ENCODE assay signal across 2 cellular contexts in the genomic region with DNA sequence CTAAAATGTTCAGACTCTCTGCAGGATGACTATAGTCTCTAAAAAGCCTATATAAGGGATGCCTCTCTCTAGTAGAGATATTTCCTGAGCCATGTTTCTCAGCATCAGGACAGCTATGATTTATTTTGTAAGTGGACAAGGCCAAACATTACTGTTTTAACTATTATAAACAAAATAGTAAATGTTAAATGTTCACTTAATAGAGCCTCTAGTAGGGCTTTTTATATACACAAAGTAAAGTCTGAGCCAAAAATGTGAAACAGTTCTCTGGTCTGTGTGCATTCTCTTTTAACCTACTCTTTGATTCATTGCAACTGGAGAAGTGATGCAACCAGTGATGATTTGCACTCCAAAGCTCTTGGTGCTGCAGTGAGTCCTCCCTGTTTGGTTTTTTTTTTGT.
TF ChIP-seq lines count a peak whose summit lies in the region.

No MANE protein-coding gene starts in this region.

TF ChIP-seq in IMR-90, 13 proteins besides CTCF, POLR2A, EP300 and RAD21:
- TF ChIP-seq CHD1 (IDR thresholded peaks at IDR 0.05; ENCODE audit: low read depth, low read length) (no peak), CEBPB (IDR thresholded peaks at IDR 0.05; ENCODE audit: low read depth, low read length) (peak; percentile 94), BHLHE40 (IDR thresholded peaks at IDR 0.05; ENCODE audit: low read depth, low read length) (no peak), RFX5 (IDR thresholded peaks at IDR 0.05; ENCODE audit: low read depth, low read length) (no peak), FOS (IDR thresholded peaks at IDR 0.05; ENCODE audit: low read depth, low read length) (no peak), RCOR1 (IDR thresholded peaks at IDR 0.05; ENCODE audit: insufficient replicate concordance, low read length) (no peak), MAFK (IDR thresholded peaks at IDR 0.05; ENCODE audit: low read depth, low read length) (no peak)
TF ChIP-seq in IMR-90: peak in this region for 1.

TF ChIP-seq in H1, 55 proteins besides CTCF, POLR2A, EP300 and RAD21:
- TF ChIP-seq CEBPB (IDR thresholded peaks at IDR 0.05; ENCODE audit: low read depth, low read length) (peak; percentile 81), NANOG (IDR thresholded peaks at IDR 0.05; ENCODE audit: insufficient read depth, low read depth, low read length, poor library complexity, severe bottlenecking) (no peak)
